ENCODE assay signal across 27 cellular contexts in the genomic region with DNA sequence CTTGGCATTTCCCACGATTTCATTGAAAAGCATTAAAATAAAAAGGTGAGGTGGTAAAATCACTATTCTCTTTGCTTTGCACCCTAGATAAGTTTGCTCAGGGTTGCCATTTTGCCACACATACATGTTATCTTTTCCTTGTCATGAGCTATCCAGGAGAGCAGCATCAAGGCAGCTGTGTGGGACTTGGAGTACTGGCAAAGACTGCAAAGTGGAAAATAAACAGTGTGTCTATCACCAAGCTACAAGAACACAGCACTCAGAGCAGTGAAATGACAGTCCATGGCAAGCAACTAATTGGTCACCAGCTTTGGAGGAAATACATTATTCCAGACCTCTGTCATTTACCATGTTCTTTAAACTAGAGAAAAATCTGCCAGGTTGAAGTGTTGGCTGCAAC.
"Had no signal": no experiment of that assay in that cellular context is flagged by ENCODE, and none has a peak within 500 bp of the region (broad histone marks: within the 10 kb centered on the region; RNA-seq: fewer than 3 reads in every experiment).

No MANE protein-coding gene starts in this region.

- DNase-seq: hypothalamus; immature natural killer cell; kidney; lower lobe of right lung; mammary epithelial cell; mesenchymal stem cell; naive thymus-derived CD8-positive, alpha-beta T cell; occipital lobe; psoas muscle; stimulated activated CD4-positive, alpha-beta T cell treated with anti-CD3 and anti-CD28 coated beads, Interleukin-12 subunit alpha, Interleukin-12 subunit beta, amount 100 ng/mL, for 4 hours; stimulated activated CD4-positive, alpha-beta T cell treated with anti-CD3 and anti-CD28 coated beads, Interleukin-15, amount 100 ng/mL, for 24 hours; stimulated activated CD4-positive, alpha-beta T cell treated with anti-CD3 and anti-CD28 coated beads, Interleukin-2, amount 100 ng/mL, for 24 hours; stimulated activated CD4-positive, alpha-beta T cell treated with anti-CD3 and anti-CD28 coated beads, Interleukin-4, amount 100 ng/mL, for 1 hour; stimulated activated naive B cell treated with anti-CD40 and anti-IgM and Interleukin-4, amounts not matched to agents 10 μg/mL and 1 μg/mL and 100 μg/mL, for 72 hours; stimulated activated naive CD8-positive, alpha-beta T cell treated with anti-CD3 and anti-CD28 coated beads, Interleukin-15, Interleukin-2, amounts not matched to agents 100 U/mL and 50 U/mL, for 24 hours; stomach; tibial artery; trophoblast cell; uterus had no signal

- H3K4me1 ChIP-seq: lower lobe of right lung, parathyroid adenoma, psoas muscle, stomach, suprapubic skin, tibial artery, uterus had no signal

- H2AFZ ChIP-seq: neural progenitor cell, parathyroid adenoma had no signal

- H3K27me3 Mint-ChIP-seq: naive thymus-derived CD8-positive, alpha-beta T cell; stimulated activated naive B cell treated with anti-CD40 and anti-IgM and Interleukin-4, amounts not matched to agents 10 μg/mL and 1 μg/mL and 100 μg/mL, for 72 hours had no signal

- H3K9me3 ChIP-seq: lower lobe of right lung, neutrophil, psoas muscle, stomach, suprapubic skin, thoracic aorta, tibial artery, uterus had no signal

- H3K36me3 Mint-ChIP-seq: immature natural killer cell; naive thymus-derived CD8-positive, alpha-beta T cell; neural progenitor cell; stimulated activated naive B cell treated with anti-CD40 and anti-IgM and Interleukin-4, amounts not matched to agents 10 μg/mL and 1 μg/mL and 100 μg/mL, for 72 hours had no signal

- H3K4me3 Mint-ChIP-seq: immature natural killer cell; naive thymus-derived CD8-positive, alpha-beta T cell; nephron; neural progenitor cell; stimulated activated naive B cell treated with anti-CD40 and anti-IgM and Interleukin-4, amounts not matched to agents 10 μg/mL and 1 μg/mL and 100 μg/mL, for 72 hours had no signal

- H3K27me3 ChIP-seq: neural progenitor cell, neutrophil, stomach, suprapubic skin, tibial artery, uterus had no signal

- H3K27ac ChIP-seq: lower lobe of right lung, neural progenitor cell, neutrophil, parathyroid adenoma, psoas muscle, skin epidermis, stomach, suprapubic skin, thoracic aorta, tibial artery, uterus had no signal

- H3K4me1 Mint-ChIP-seq: immature natural killer cell; naive thymus-derived CD8-positive, alpha-beta T cell; nephron; neural progenitor cell; stimulated activated naive B cell treated with anti-CD40 and anti-IgM and Interleukin-4, amounts not matched to agents 10 μg/mL and 1 μg/mL and 100 μg/mL, for 72 hours had no signal

- H3K4me2 ChIP-seq: neural progenitor cell had no signal

- H3K36me3 ChIP-seq: lower lobe of right lung, neural progenitor cell, neutrophil, stomach, suprapubic skin, thoracic aorta, tibial artery, uterus had no signal

- H3K4me3 ChIP-seq: lower lobe of right lung, neural progenitor cell, psoas muscle, skin epidermis, stomach, suprapubic skin, thoracic aorta, tibial artery, uterus had no signal

- H3K27ac Mint-ChIP-seq: immature natural killer cell; naive thymus-derived CD8-positive, alpha-beta T cell; nephron; neural progenitor cell; stimulated activated naive B cell treated with anti-CD40 and anti-IgM and Interleukin-4, amounts not matched to agents 10 μg/mL and 1 μg/mL and 100 μg/mL, for 72 hours had no signal

- H3K9me3 Mint-ChIP-seq: naive thymus-derived CD8-positive, alpha-beta T cell; nephron; neural progenitor cell; stimulated activated naive B cell treated with anti-CD40 and anti-IgM and Interleukin-4, amounts not matched to agents 10 μg/mL and 1 μg/mL and 100 μg/mL, for 72 hours had no signal

- ATAC-seq: lower lobe of right lung; naive thymus-derived CD8-positive, alpha-beta T cell; psoas muscle; sciatic nerve; stimulated activated naive B cell treated with anti-CD40 and anti-IgM and Interleukin-4, amounts not matched to agents 10 μg/mL and 1 μg/mL and 100 μg/mL, for 72 hours; stimulated activated naive CD8-positive, alpha-beta T cell treated with anti-CD3 and anti-CD28 coated beads, Interleukin-15, Interleukin-2, amounts not matched to agents 100 U/mL and 50 U/mL, for 24 hours had no signal

- H3K9ac ChIP-seq: neural progenitor cell, parathyroid adenoma had no signal
